1 cellular context compared by ENCODE assay signal in the genomic region with DNA sequence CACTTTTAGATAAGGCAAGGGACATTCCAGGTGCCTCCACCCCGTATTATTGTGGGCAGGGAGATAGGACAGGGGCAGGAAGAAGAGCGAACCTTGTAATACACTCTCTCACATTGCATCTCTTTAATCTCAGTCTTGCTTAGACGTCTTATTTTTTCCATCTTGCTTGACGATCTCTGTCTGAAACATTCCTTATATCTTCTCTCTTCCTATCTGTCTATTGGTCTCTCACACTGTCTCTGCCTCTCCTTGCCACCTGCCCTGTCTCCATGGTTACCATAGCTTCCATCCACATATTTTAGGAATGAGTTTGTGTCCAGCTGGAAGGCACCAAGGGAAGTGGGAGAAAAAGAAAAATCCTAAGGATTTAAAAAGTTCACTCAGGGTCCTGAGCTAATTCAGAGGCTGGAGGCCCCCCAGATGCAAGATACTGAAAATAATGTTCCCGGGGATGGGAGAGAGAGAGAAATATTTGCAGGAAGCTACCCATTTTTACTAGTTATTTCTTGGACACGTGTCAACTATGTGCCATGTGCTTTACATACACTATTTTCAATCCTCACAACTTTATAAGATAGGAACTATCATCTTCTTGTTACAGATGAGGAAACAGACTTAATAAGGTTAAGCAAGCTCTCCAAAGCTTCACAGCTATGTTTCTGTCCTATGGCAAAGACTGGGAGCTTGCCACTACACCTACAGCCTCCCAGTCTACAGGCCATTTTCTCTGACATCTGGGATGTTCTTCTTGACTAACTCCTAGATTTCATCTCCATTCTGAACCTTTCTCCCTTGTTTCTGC.
A peak's percentile ranks its signal among the peaks of the same experiment; 100 is the strongest.
TF ChIP-seq lines count a peak whose summit lies in the region.

No MANE protein-coding gene starts in this region.

TF ChIP-seq in endothelial cell of umbilical vein, 7 proteins besides CTCF, POLR2A, EP300 and RAD21:
- no peak for TF ChIP-seq POLR2AphosphoS5 (IDR thresholded peaks at IDR 0.05; ENCODE audit: insufficient read depth, low read depth, low read length)
- TF ChIP-seq, protein P1, sequence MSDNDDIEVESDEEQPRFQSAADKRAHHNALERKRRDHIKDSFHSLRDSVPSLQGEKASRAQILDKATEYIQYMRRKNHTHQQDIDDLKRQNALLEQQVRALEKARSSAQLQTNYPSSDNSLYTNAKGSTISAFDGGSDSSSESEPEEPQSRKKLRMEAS (IDR thresholded peaks at IDR 0.05; ENCODE audit: insufficient read depth, insufficient read length), result peak; percentile 27
